21 cellular contexts compared by ENCODE assay signal in genomic region chr9:91127653-91128052, GRCh38.
DNase-seq lines count a peak whose midpoint lies in the region; FAIRE-seq and TF ChIP-seq lines count a peak whose summit lies in the region.
"Had no signal": no experiment of that assay in that cellular context is flagged by ENCODE, and none has a peak within 500 bp of the region (broad histone marks: within the 10 kb centered on the region; RNA-seq: fewer than 3 reads in every experiment).

No MANE protein-coding gene starts in this region.

- H3K4me3 Mint-ChIP-seq in nephron progenitor cell, result no peak overlapping the region
- H3K4me3 Mint-ChIP-seq: CD4-positive, CD25-positive, alpha-beta regulatory T cell; HFFc6 had no signal

- H3K27ac ChIP-seq in SJCRH30, result no peak overlapping the region

- H3K27me3 ChIP-seq in MG63, result no peaks in the 10 kb centered on the region
- no peaks in the 10 kb centered on the region; the same call in 1 of the 2 replicates for H3K27me3 ChIP-seq in SJCRH30
- H3K27me3 ChIP-seq: BE2C had no signal

- H3K9me3 ChIP-seq in MG63 (peaks cover 8% of the 10 kb centered on the region; the same call in 1 of the 2 replicates), SJCRH30 (replicated peaks) (no peaks in the 10 kb centered on the region)
- H3K9me3 ChIP-seq: BE2C had no signal

- no peaks in the 10 kb centered on the region for H3K4me1 ChIP-seq in SJCRH30

- peaks cover 31% of the 10 kb centered on the region for H3K9me3 Mint-ChIP-seq in nephron progenitor cell

- DNase-seq in EL (peak; percentile 29), MG63 (peak; percentile 31), amniotic epithelial cell (ENCODE audit: low read depth) (peak; percentile 58), fibroblast of mammary gland (ENCODE audit: low read depth) (peak; percentile 68), putamen (ENCODE audit: low spot score) (no peak), SJCRH30 (no peak), frontal cortex (ENCODE audit: low spot score in 2 of 2) (no peak), nephron progenitor cell (no peak)
- DNase-seq: BE2C; CD4-positive, CD25-positive, alpha-beta regulatory T cell; COR-L47; DMS 273 treated with DMSO at 0.1 percent for 48 hours; HFFc6; Karpas-422; NCI-H1105; NCI-H2081; NCI-H510A treated with DMSO at 0.1 percent for 48 hours; NCI-H82 had no signal

- H3K4me3 ChIP-seq in MG63, result no peak overlapping the region
- no peak overlapping the region for H3K4me3 ChIP-seq in fibroblast of mammary gland (ENCODE audit: control insufficient read depth, low read depth, low read length)
- no peak overlapping the region for H3K4me3 ChIP-seq in SJCRH30

- no peak for TF ChIP-seq CTCF in fibroblast of mammary gland (conservative IDR thresholded peaks at IDR 0.05; ENCODE audit: control insufficient read depth, insufficient read depth, low read depth, low read length)
- TF ChIP-seq CTCF in nephron progenitor cell (IDR thresholded peaks at IDR 0.05), result no peak

- H3K27me3 Mint-ChIP-seq in nephron progenitor cell (ENCODE audit: low read depth, poor library complexity), result peaks cover 10% of the 10 kb centered on the region

- FAIRE-seq in frontal cortex (lab: Jason Lieb, UNC), result no peak
- FAIRE-seq: GM12891, GM18507, H1 had no signal

- no peaks in the 10 kb centered on the region for H3K4me1 Mint-ChIP-seq in nephron progenitor cell

- H3K36me3 Mint-ChIP-seq in nephron progenitor cell (ENCODE audit: low read depth), result peaks cover 12% of the 10 kb centered on the region
- H3K36me3 Mint-ChIP-seq: CD4-positive, CD25-positive, alpha-beta regulatory T cell had no signal

- no peak overlapping the region for H3K27ac Mint-ChIP-seq in nephron progenitor cell

- H3K36me3 ChIP-seq in MG63 (no peaks in the 10 kb centered on the region), SJCRH30 (no peaks in the 10 kb centered on the region)
- H3K36me3 ChIP-seq: BE2C had no signal

Comparison
In these comparisons a context has a peak if more than half of its experiments do, and no peak if none do; other contexts are left out.
1. DNase-seq: peak in EL (single experiment), MG63 (single experiment), amniotic epithelial cell (single experiment) and fibroblast of mammary gland (single experiment); none in putamen (single experiment), SJCRH30 (0 of 2), frontal cortex (0 of 2) and nephron progenitor cell (single experiment).